ENCODE assay signal across 9 cellular contexts in the genomic region with DNA sequence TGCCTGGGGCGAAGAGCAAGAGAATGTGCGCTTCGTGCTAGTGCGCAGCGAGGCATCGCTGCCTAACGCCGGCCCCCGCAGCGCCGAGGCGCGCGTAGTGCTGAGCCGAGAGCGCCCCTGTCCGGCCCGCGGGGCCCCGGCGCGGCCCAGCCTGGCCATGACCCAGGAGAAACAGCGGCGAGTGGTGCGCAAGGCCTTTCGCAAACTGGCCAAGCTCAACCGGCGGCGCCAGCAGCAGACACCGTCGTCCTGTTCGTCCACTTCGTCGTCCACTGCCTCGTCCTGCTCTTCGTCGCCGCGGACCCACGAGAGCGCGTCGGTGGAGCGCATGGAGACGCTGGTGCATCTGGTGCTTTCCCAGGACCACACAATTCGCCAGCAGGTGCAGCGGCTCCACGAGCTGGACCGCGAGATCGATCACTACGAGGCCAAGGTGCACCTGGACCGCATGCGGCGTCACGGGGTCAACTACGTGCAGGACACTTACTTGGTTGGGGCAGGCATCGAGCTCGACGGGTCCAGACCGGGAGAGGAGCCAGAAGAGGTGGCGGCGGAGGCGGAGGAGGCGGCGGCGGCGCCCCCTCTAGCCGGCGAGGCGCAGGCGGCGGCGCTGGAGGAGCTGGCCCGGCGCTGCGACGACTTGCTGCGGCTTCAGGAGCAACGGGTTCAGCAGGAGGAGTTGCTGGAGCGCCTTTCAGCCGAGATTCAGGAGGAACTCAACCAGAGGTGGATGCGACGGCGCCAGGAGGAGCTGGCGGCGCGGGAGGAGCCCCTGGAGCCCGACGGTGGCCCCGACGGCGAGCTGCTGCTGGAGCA. TPM values are rescaled to one million over a fixed set of nuclear protein-coding genes. Genes with fewer than 3 reads are reported as not detected.
A peak's percentile ranks its signal among the peaks of the same experiment; 100 is the strongest.
DNase-seq lines count a peak whose midpoint lies in the region; ATAC-seq and TF ChIP-seq lines count a peak whose summit lies in the region.
"Had no signal": no experiment of that assay in that cellular context is flagged by ENCODE, and none has a peak within 500 bp of the region (broad histone marks: within the 10 kb centered on the region; RNA-seq: fewer than 3 reads in every experiment).

No MANE protein-coding gene starts in this region.

- H3K36me3 ChIP-seq in fibroblast of lung (ENCODE audit: control insufficient read depth, insufficient read depth, low read length) = no peaks in the 10 kb centered on the region

- no peak overlapping the region for H3K27ac ChIP-seq in fibroblast of lung (ENCODE audit: insufficient read depth, low read length)

- no peaks in the 10 kb centered on the region for H3K4me1 ChIP-seq in fibroblast of lung (ENCODE audit: control insufficient read depth, extremely low read depth, insufficient read depth, low read length)

- peaks cover 10% of the 10 kb centered on the region for H3K9me3 Mint-ChIP-seq in neural crest cell

- DNase-seq in DMS79 treated with DMSO at 0.1 percent for 48 hours (lab: John Stamatoyannopoulos, UW) (peak; percentile 60), NCI-H2227 (lab: John Stamatoyannopoulos, UW; ENCODE audit: unreplicated experiment) (peak; percentile 70), fibroblast of lung (ENCODE audit: low read depth in 2 of 2) (peak in 1 of 2 donors; percentile 50), neural crest cell (ENCODE audit: low read depth, low spot score) (peak; percentile 37), G401 (ENCODE audit: low spot score) (no peak), activated gamma-delta T cell treated with Interleukin-2 at 50 U/mL for 16 hours (no peak), epidermal melanocyte (ENCODE audit: insufficient read length, low spot score) (no peak)
- DNase-seq: naive B cell had no signal

- H4K20me1 ChIP-seq in fibroblast of lung (ENCODE audit: control insufficient read depth, extremely low read depth, insufficient read depth, low read length) = no peaks in the 10 kb centered on the region

- H3K36me3 Mint-ChIP-seq in neural crest cell (ENCODE audit: low read depth) = peaks cover 8% of the 10 kb centered on the region
- H3K36me3 Mint-ChIP-seq: naive B cell had no signal

- no peaks in the 10 kb centered on the region for H3K79me2 ChIP-seq in fibroblast of lung (ENCODE audit: control insufficient read depth, insufficient read depth, low read length)

- H3K9ac ChIP-seq in fibroblast of lung (ENCODE audit: insufficient read depth, low read length) = no peak overlapping the region

- H3K27ac Mint-ChIP-seq in neural crest cell (ENCODE audit: unreplicated experiment) = no peak overlapping the region
- H3K27ac Mint-ChIP-seq: naive B cell had no signal

- no peak overlapping the region for H3K4me3 ChIP-seq in fibroblast of lung (replicated peaks in 1 of 4; ENCODE audit: control extremely low read depth in 1 of 4, insufficient read depth in 1 of 4, low read depth in 3 of 4, low read length in 4 of 4)

- H3K27me3 ChIP-seq in fibroblast of lung (ENCODE audit: control insufficient read depth, insufficient read depth, low read length) = peaks cover 53% of the 10 kb centered on the region

- no peak for ATAC-seq in GM21515 (IDR thresholded peaks at IDR 0.05; ENCODE audit: unreplicated experiment)

- H3K27me3 Mint-ChIP-seq in neural crest cell (ENCODE audit: low read depth) = peaks cover 60% of the 10 kb centered on the region

- TF ChIP-seq CTCF in fibroblast of lung (conservative IDR thresholded peaks at IDR 0.05 in 1 of 2, IDR thresholded peaks at IDR 0.05 in 1 of 2; ENCODE audit: low read depth in 1 of 2, low read length in 2 of 2) = no peak
- TF ChIP-seq CTCF in neural crest cell (conservative IDR thresholded peaks at IDR 0.05) = peak; percentile 18

- in situ Hi-C loops in G401 (cut with HindIII; ENCODE audit: low sequenced_read_pairs) = no loop called here

- no peak overlapping the region for H2AFZ ChIP-seq in fibroblast of lung (ENCODE audit: low read length)

- H3K9me3 ChIP-seq in fibroblast of lung (ENCODE audit: control insufficient read depth, insufficient read depth, low read depth, low read length) = no peaks in the 10 kb centered on the region

- peaks cover 64% of the 10 kb centered on the region for H3K4me1 Mint-ChIP-seq in neural crest cell

- peak overlapping the region; percentile 32 for H3K4me2 ChIP-seq in fibroblast of lung (ENCODE audit: extremely low read depth, insufficient read depth, low read length)

- peak overlapping the region; percentile 90 for H3K4me3 Mint-ChIP-seq in neural crest cell

RNA-seq across cellular contexts. Expression of a gene that starts 1.0 kb away (rescaled TPM):
- total RNA-seq in fibroblast of lung = not detected in 2 replicates
- polyA plus RNA-seq in fibroblast of lung = not detected in 2 replicates
- polyA plus RNA-seq in fibroblast of lung (2012) = not detected in 2 replicates
- polyA minus RNA-seq in fibroblast of lung (ENCODE audit: low replicate concordance) = not detected in 2 replicates
- total RNA-seq in neural crest cell = 6.0 and 6.4 TPM in 2 replicates
- not detected in 2 replicates for total RNA-seq in G401 (2014; rRNA removed; shearing (Covaris generic))

Comparison
In these comparisons a context has a peak if more than half of its experiments do, and no peak if none do; other contexts are left out.
1. DNase-seq: peak in DMS79 treated with DMSO at 0.1 percent for 48 hours (single experiment), NCI-H2227 (single experiment) and neural crest cell (single experiment); none in G401 (single experiment), activated gamma-delta T cell treated with Interleukin-2 at 50 U/mL for 16 hours (single experiment) and epidermal melanocyte (single experiment).